Comparison of ENCODE assay signal across 8 cellular contexts in genomic region chr2:10408649-10409579, GRCh38. TPM values are rescaled to one million over a fixed set of nuclear protein-coding genes. Genes with fewer than 3 reads are reported as not detected.
A peak's percentile ranks its signal among the peaks of the same experiment; 100 is the strongest.
DNase-seq lines count a peak whose midpoint lies in the region; ATAC-seq and TF ChIP-seq lines count a peak whose summit lies in the region.

No MANE protein-coding gene starts in this region.

- H3K4me2 ChIP-seq in osteoblast (ENCODE audit: insufficient read depth, low read length): peak overlapping the region; percentile 32

- H4K20me1 ChIP-seq in osteoblast (ENCODE audit: insufficient read depth, low read length): peaks cover 27% of the 10 kb centered on the region

- ATAC-seq in foreskin keratinocyte: peak; percentile 54

- H3K27me3 ChIP-seq in H7 (ENCODE audit: control insufficient read depth, insufficient read depth, low read length): no peaks in the 10 kb centered on the region
- no peaks in the 10 kb centered on the region for H3K27me3 ChIP-seq in foreskin keratinocyte
- no peaks in the 10 kb centered on the region for H3K27me3 ChIP-seq in osteoblast (ENCODE audit: insufficient read depth, low read length)
- no peaks in the 10 kb centered on the region for H3K27me3 ChIP-seq in thyroid gland

- H3K4me1 ChIP-seq in foreskin keratinocyte: peaks cover 59% of the 10 kb centered on the region
- peaks cover 54% of the 10 kb centered on the region for H3K4me1 ChIP-seq in osteoblast (ENCODE audit: insufficient read depth, low read length)
- peaks cover 24 to 66% of the 10 kb centered on the region in 2 donors for H3K4me1 ChIP-seq in thyroid gland

- TF ChIP-seq POLR2A in Raji (IDR thresholded peaks at IDR 0.05; ENCODE audit: insufficient read depth, low read depth, low read length) (peak; percentile 20; the same call in 1 of the 2 replicates), thyroid gland (IDR thresholded peaks at IDR 0.05) (peak in 1 of 2 donors; percentile 34)

- H3K27ac ChIP-seq in foreskin keratinocyte (peak overlapping the region; percentile 91), osteoblast (ENCODE audit: low read depth, low read length) (peak overlapping the region; percentile 44), thyroid gland (peak overlapping the region; percentile 40 to 88 (median 61))

- 25 to 27% methylated on average over 21 to 22 of the region's 24 CpGs for WGBS in thyroid gland, 2 donors

- no peak overlapping the region for H3K4me3 ChIP-seq in H7 (ENCODE audit: insufficient read depth, low read depth, low read length)
- no peak overlapping the region for H3K4me3 ChIP-seq in osteoblast (ENCODE audit: insufficient read depth, low read length)
- no peak overlapping the region for H3K4me3 ChIP-seq in thyroid gland (replicated peaks in 1 of 3)

- H2AFZ ChIP-seq in osteoblast (ENCODE audit: low read length): no peak overlapping the region

- H3K9me3 ChIP-seq in osteoblast (ENCODE audit: low read depth, low read length) (no peaks in the 10 kb centered on the region), thyroid gland (no peaks in the 10 kb centered on the region)

- H3K36me3 ChIP-seq in H7 (replicated peaks; ENCODE audit: control insufficient read depth, insufficient read depth, low read length): no peaks in the 10 kb centered on the region
- H3K36me3 ChIP-seq in osteoblast (ENCODE audit: insufficient read depth, low read length): peaks cover 8% of the 10 kb centered on the region
- no peaks in the 10 kb centered on the region for H3K36me3 ChIP-seq in thyroid gland

- TF ChIP-seq CTCF in foreskin keratinocyte (conservative IDR thresholded peaks at IDR 0.05) (peak; percentile 99), osteoblast (IDR thresholded peaks at IDR 0.05; ENCODE audit: extremely low read depth, low read depth, low read length) (peak; percentile 94), thyroid gland (IDR thresholded peaks at IDR 0.05) (peak; percentile 88 to 98 (median 94))

- intact Hi-C loops in thyroid gland (cut with DNase I): loop anchor here (5.0 kb wide), 2 partner anchors 107 to 122 kb away; partner anchors contain the start of gene HPCAL1

- H3K79me2 ChIP-seq in osteoblast (ENCODE audit: insufficient read depth, low read length): peaks cover 49% of the 10 kb centered on the region

- DNase-seq in ELF-1 (ENCODE audit: low read depth, low spot score) (peak; percentile 98), H7 (peak; percentile 97), M059J (ENCODE audit: low read depth) (peak; percentile 73), foreskin keratinocyte (peak; percentile 51 to 68), osteoblast (ENCODE audit: insufficient read length, low spot score, missing footprints) (peak; percentile 95), thyroid gland (peak; percentile 87 to 92)
- peak; percentile 70 for DNase-seq in activated effector memory CD4-positive, alpha-beta T cell treated with Interleukin-2 at 50 U/mL for 16 hours

RNA-seq across cellular contexts. Expression of gene ODC1, which starts 39.2 kb away (rescaled TPM):
- total RNA-seq in H7 (2014; rRNA removed; shearing (Covaris generic)): 95.6 and 175 TPM in 2 replicates
- total RNA-seq in M059J (2014; rRNA removed; shearing (Covaris generic)): 49.9 and 69.0 TPM in 2 replicates
- total RNA-seq in foreskin keratinocyte: 207 and 211 TPM in 2 replicates
- 171 and 184 TPM in 2 replicates for polyA plus RNA-seq in foreskin keratinocyte
- total RNA-seq in osteoblast: 106 and 109 TPM in 2 replicates
- 100 to 1,000 TPM in 1 of 4 donors, 10 to 100 TPM in 3; 72.0 to 126 (median 84.9) TPM for total RNA-seq in thyroid gland
